17 cellular contexts compared by ENCODE assay signal in genomic region chr1:33792651-33793050, GRCh38.
"Had no signal": no experiment of that assay in that cellular context is flagged by ENCODE, and none has a peak within 500 bp of the region (broad histone marks: within the 10 kb centered on the region; RNA-seq: fewer than 3 reads in every experiment).

No MANE protein-coding gene starts in this region.

- ATAC-seq: gastrocnemius medialis; left lobe of liver; natural killer cell; pancreas; right lobe of liver; stimulated activated naive B cell treated with anti-CD40 and anti-IgM and Interleukin-4, amounts not matched to agents 10 μg/mL and 1 μg/mL and 100 μg/mL, for 72 hours had no signal

- H3K27ac ChIP-seq: gastrocnemius medialis, pancreas, right lobe of liver, thoracic aorta, tibial nerve, upper lobe of left lung had no signal

- H3K27me3 ChIP-seq: gastrocnemius medialis, pancreas, right lobe of liver, tibial nerve, upper lobe of left lung had no signal

- H3K4me3 ChIP-seq: gastrocnemius medialis, lung, pancreas, right lobe of liver, thoracic aorta, tibial nerve, upper lobe of left lung had no signal

- DNase-seq: cortex of kidney; foreskin fibroblast; gastrocnemius medialis; kidney; natural killer cell; occipital lobe; pancreas; right lobe of liver; small intestine; stimulated activated CD4-positive, alpha-beta T cell treated with anti-CD3 and anti-CD28 coated beads, Interleukin-15, amount 100 ng/mL, for 24 hours; stimulated activated CD4-positive, alpha-beta T cell treated with anti-CD3 and anti-CD28 coated beads, Interleukin-2, amount 100 ng/mL, for 48 hours; stimulated activated naive B cell treated with anti-CD40 and anti-IgM and Interleukin-4, amounts not matched to agents 10 μg/mL and 1 μg/mL and 100 μg/mL, for 72 hours; upper lobe of left lung had no signal

- H3K4me1 ChIP-seq: gastrocnemius medialis, pancreas, right lobe of liver, tibial nerve, upper lobe of left lung had no signal

- H3K9me3 ChIP-seq: gastrocnemius medialis, pancreas, right lobe of liver, thoracic aorta had no signal

- H3K36me3 ChIP-seq: gastrocnemius medialis, pancreas, right lobe of liver, thoracic aorta, tibial nerve, upper lobe of left lung had no signal
